ENCODE assay signal across 33 cellular contexts in the genomic region with DNA sequence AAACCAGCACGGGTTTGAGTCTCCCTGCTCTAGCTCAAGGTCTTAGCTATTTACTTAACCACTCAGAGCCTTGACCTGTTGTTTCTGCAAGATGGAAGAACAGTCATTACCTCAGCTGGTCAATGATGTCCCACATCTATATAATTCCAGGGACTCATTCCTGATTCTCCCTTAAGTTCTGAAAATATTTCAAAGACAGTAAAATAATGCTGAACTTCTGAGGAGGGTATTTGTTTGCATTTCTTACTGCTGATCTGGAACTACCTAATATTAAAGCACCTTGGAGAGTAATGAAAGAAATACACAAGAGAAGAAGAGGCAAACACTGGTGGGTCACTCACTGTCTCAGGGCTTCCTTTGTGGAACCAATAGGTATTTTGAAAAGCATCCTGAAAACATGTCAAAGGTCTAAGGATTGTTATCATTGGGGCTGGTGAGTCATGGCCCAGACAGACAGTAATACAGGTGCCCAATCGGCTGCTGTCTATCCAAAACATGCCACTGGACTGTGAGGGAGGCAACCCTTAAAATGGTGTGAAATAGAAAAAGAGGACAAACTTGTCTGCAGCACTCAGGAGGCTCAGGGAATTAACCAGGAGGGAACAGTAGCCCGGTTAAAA.
"Had no signal": no experiment of that assay in that cellular context is flagged by ENCODE, and none has a peak within 500 bp of the region (broad histone marks: within the 10 kb centered on the region; RNA-seq: fewer than 3 reads in every experiment).

No MANE protein-coding gene starts in this region.

- H3K4me3 ChIP-seq: cardiac muscle cell, MG63 had no signal

- H3K27me3 ChIP-seq: brain microvascular endothelial cell, cardiac muscle cell, MG63 had no signal

- DNase-seq: activated CD4-positive, alpha-beta memory T cell treated with anti-CD3 and anti-CD28 coated beads, Interleukin-2, amount 10 ng/mL, durations not matched to agents 7 days and 5 days; activated CD4-positive, alpha-beta T cell treated with anti-CD3 and anti-CD28 coated beads for 1 hour; activated CD4-positive, alpha-beta T cell treated with anti-CD3 and anti-CD28 coated beads for 48 hours; activated CD4-positive, CD25-positive, alpha-beta regulatory T cell; activated CD8-positive, alpha-beta memory T cell treated with anti-CD3 and anti-CD28 coated beads for 24 hours; activated CD8-positive, alpha-beta memory T cell treated with anti-CD3 and anti-CD28 coated beads, Interleukin-2, amount 10 ng/mL, durations not matched to agents 7 days and 5 days; activated CD8-positive, alpha-beta memory T cell treated with anti-CD3 and anti-CD28 coated beads, Interleukin-2, amount 50 U/mL, for 48 hours; activated effector memory CD4-positive, alpha-beta T cell treated with Interleukin-2 at 50 U/mL for 16 hours; activated naive CD4-positive, alpha-beta T cell treated with anti-CD3 and anti-CD28 coated beads, Interleukin-2, amount 10 ng/mL, durations not matched to agents 7 days and 5 days; activated naive CD8-positive, alpha-beta T cell treated with anti-CD3 and anti-CD28 coated beads, Interleukin-2, amount 50 U/mL, for 24 hours; activated T-cell treated with anti-CD3 and anti-CD28 coated beads, Interleukin-2, amount 50 U/mL, for 48 hours; anterior cingulate cortex; brain microvascular endothelial cell; Kasumi-1; MG63; NCI-H1048; NCI-H1105 treated with DMSO at 0.1 percent for 48 hours; NCI-H1436; NCI-H1694; NCI-H1930; NCI-H2081 treated with DMSO at 0.1 percent for 48 hours; NCI-H446 treated with DMSO at 0.1 percent for 48 hours; NCI-H69; RPMI8226; SIG-M5; SW 1271; T-helper 1 cell; T-helper 2 cell; T-helper 9 cell; WERI-Rb-1 had no signal

- H3K36me3 ChIP-seq: brain microvascular endothelial cell, cardiac muscle cell, MG63, WERI-Rb-1 had no signal

- H3K27ac ChIP-seq: brain microvascular endothelial cell, cardiac muscle cell, WERI-Rb-1 had no signal

- ATAC-seq: activated CD8-positive, alpha-beta memory T cell treated with anti-CD3 and anti-CD28 coated beads, Interleukin-2, amount 10 ng/mL, durations not matched to agents 7 days and 5 days; activated naive CD8-positive, alpha-beta T cell treated with anti-CD3 and anti-CD28 coated beads, Interleukin-2, amount 50 U/mL, for 24 hours; Panc1; Right ventricle myocardium inferior had no signal

- H3K9me3 ChIP-seq: MG63 had no signal
